ENCODE assay signal across 25 cellular contexts in genomic region chr5:149766460-149767277, GRCh38.
"Had no signal": no experiment of that assay in that cellular context is flagged by ENCODE, and none has a peak within 500 bp of the region (broad histone marks: within the 10 kb centered on the region; RNA-seq: fewer than 3 reads in every experiment).

No MANE protein-coding gene starts in this region.

- H3K27me3 ChIP-seq: brain microvascular endothelial cell, cardiac muscle cell, MG63, Peyer's patch had no signal

- DNase-seq: activated CD4-positive, alpha-beta T cell treated with anti-CD3 and anti-CD28 coated beads, Interleukin-2, amount 50 U/mL, for 1 hour; activated CD4-positive, CD25-positive, alpha-beta regulatory T cell; activated CD8-positive, alpha-beta memory T cell treated with anti-CD3 and anti-CD28 coated beads, Interleukin-2, amount 50 U/mL, for 4 hours; activated CD8-positive, alpha-beta T cell treated with anti-CD3 and anti-CD28 coated beads for 36 hours; activated gamma-delta T cell treated with Interleukin-2 at 50 U/mL for 16 hours; activated naive CD4-positive, alpha-beta T cell treated with anti-CD3 and anti-CD28 coated beads, Interleukin-2, amount 10 ng/mL, durations not matched to agents 7 days and 5 days; activated naive CD8-positive, alpha-beta T cell treated with anti-CD3 and anti-CD28 coated beads for 36 hours; activated T-cell treated with anti-CD3 and anti-CD28 coated beads, Interleukin-2, amount 50 U/mL, for 72 hours; brain microvascular endothelial cell; MG63; NCI-H1105; NCI-H1436; NCI-H1694 treated with DMSO at 0.1 percent for 48 hours; NCI-H2029 treated with DMSO at 0.1 percent for 48 hours; NCI-H345; NCI-H510A; NCI-H526 treated with DMSO at 0.1 percent for 48 hours; NK-92 treated with Interleukin-12 subunit alpha and Interleukin-12 subunit beta, amount 100 ng/mL, for 24 hours; Peyer's patch; SIG-M5; T-helper 17 cell; T-helper 9 cell had no signal

- H3K4me3 ChIP-seq: cardiac muscle cell, MG63, Peyer's patch had no signal

- H3K36me3 ChIP-seq: brain microvascular endothelial cell, cardiac muscle cell, MG63, Peyer's patch had no signal

- ATAC-seq: activated CD8-positive, alpha-beta T cell treated with anti-CD3 and anti-CD28 coated beads for 36 hours; activated T-cell treated with anti-CD3 and anti-CD28 coated beads, Interleukin-2, amount 50 U/mL, for 72 hours; T-helper 17 cell had no signal

- H3K27ac Mint-ChIP-seq: activated CD8-positive, alpha-beta T cell treated with anti-CD3 and anti-CD28 coated beads for 36 hours; activated naive CD4-positive, alpha-beta T cell treated with anti-CD3 and anti-CD28 coated beads, Interleukin-2, amount 10 ng/mL, durations not matched to agents 7 days and 5 days; activated naive CD8-positive, alpha-beta T cell treated with anti-CD3 and anti-CD28 coated beads for 36 hours; activated T-cell treated with anti-CD3 and anti-CD28 coated beads, Interleukin-2, amount 50 U/mL, for 72 hours; activated T-helper 2 cell treated with anti-CD3 and anti-CD28 coated beads, Interferon-gamma antibody, Interleukin-2, Interleukin-4, amounts not matched to agents 10 μg/mL and 5 μg/mL and 100 μg/mL, durations not matched to agents 14 hours and 24 hours and 36 hours; T-helper 17 cell had no signal

- H3K27me3 Mint-ChIP-seq: activated CD8-positive, alpha-beta T cell treated with anti-CD3 and anti-CD28 coated beads for 36 hours; activated naive CD4-positive, alpha-beta T cell treated with anti-CD3 and anti-CD28 coated beads, Interleukin-2, amount 10 ng/mL, durations not matched to agents 7 days and 5 days; activated naive CD8-positive, alpha-beta T cell treated with anti-CD3 and anti-CD28 coated beads for 36 hours; T-helper 17 cell had no signal

- H3K4me1 Mint-ChIP-seq: activated naive CD4-positive, alpha-beta T cell treated with anti-CD3 and anti-CD28 coated beads, Interleukin-2, amount 10 ng/mL, durations not matched to agents 7 days and 5 days had no signal

- H3K9me3 ChIP-seq: Peyer's patch had no signal

- H3K27ac ChIP-seq: brain microvascular endothelial cell, cardiac muscle cell, Peyer's patch, VCaP had no signal

- H3K4me3 Mint-ChIP-seq: activated CD8-positive, alpha-beta T cell treated with anti-CD3 and anti-CD28 coated beads for 36 hours; activated naive CD4-positive, alpha-beta T cell treated with anti-CD3 and anti-CD28 coated beads, Interleukin-2, amount 10 ng/mL, durations not matched to agents 7 days and 5 days; activated naive CD8-positive, alpha-beta T cell treated with anti-CD3 and anti-CD28 coated beads for 36 hours; activated T-cell treated with anti-CD3 and anti-CD28 coated beads, Interleukin-2, amount 50 U/mL, for 72 hours; T-helper 17 cell had no signal
